In genomic region chr7:100271716-100272537, GRCh38 we compare ENCODE assay signal across 8 cellular contexts. TPM values are rescaled to one million over a fixed set of nuclear protein-coding genes. Genes with fewer than 3 reads are reported as not detected.
A peak's percentile ranks its signal among the peaks of the same experiment; 100 is the strongest.
DNase-seq lines count a peak whose midpoint lies in the region; ATAC-seq and TF ChIP-seq lines count a peak whose summit lies in the region.

No MANE protein-coding gene starts in this region.

- peak; percentile 96 for DNase-seq in ELF-1 (ENCODE audit: low read depth, low spot score)
- peak; percentile 89 for DNase-seq in GOT3 (lab: John Stamatoyannopoulos, UW)
- peak; percentile 83 for DNase-seq in LNCaP clone FGC (ENCODE audit: low read depth)
- DNase-seq in RPMI8226: peak; percentile 98
- peak; percentile 99 for DNase-seq in activated effector memory CD4-positive, alpha-beta T cell treated with anti-CD3 and anti-CD28 coated beads, Interleukin-2, amount 50 U/mL, for 16 hours
- DNase-seq in fibroblast of villous mesenchyme (ENCODE audit: low read depth): peak; percentile 95
- peak; percentile 97 to 98 for DNase-seq in stimulated activated naive CD8-positive, alpha-beta T cell treated with anti-CD3 and anti-CD28 coated beads, Interleukin-15, amount 100 ng/mL, for 72 hours

- ATAC-seq in stimulated activated naive CD8-positive, alpha-beta T cell treated with anti-CD3 and anti-CD28 coated beads, Interleukin-15, amount 100 ng/mL, for 72 hours: peak; percentile 95

- peak overlapping the region; percentile 51 for H2AFZ ChIP-seq in neural cell (ENCODE audit: low read depth, low read length)

- H3K4me3 Mint-ChIP-seq in stimulated activated naive CD8-positive, alpha-beta T cell treated with anti-CD3 and anti-CD28 coated beads, Interleukin-15, amount 100 ng/mL, for 72 hours: peak overlapping the region; percentile 77 to 89

- H3K36me3 ChIP-seq in neural cell (ENCODE audit: insufficient read depth, low read length): no peaks in the 10 kb centered on the region

- H3F3A ChIP-seq in neural cell (ENCODE audit: insufficient read depth, low read length, poor library complexity, severe bottlenecking): no peaks in the 10 kb centered on the region

- no peak for TF ChIP-seq EP300 in neural cell (conservative IDR thresholded peaks at IDR 0.05; ENCODE audit: poor library complexity, severe bottlenecking)

- H3K4me3 ChIP-seq in LNCaP clone FGC (ENCODE audit: low read depth, low read length): peak overlapping the region; percentile 55
- H3K4me3 ChIP-seq in fibroblast of villous mesenchyme (ENCODE audit: low read depth, low read length): peak overlapping the region; percentile 67
- H3K4me3 ChIP-seq in neural cell (ENCODE audit: low read length): peak overlapping the region; percentile 71

- no peaks in the 10 kb centered on the region for H4K20me1 ChIP-seq in neural cell (ENCODE audit: insufficient read depth)

- H3K9me3 ChIP-seq in neural cell (ENCODE audit: low read length): no peaks in the 10 kb centered on the region

- TF ChIP-seq RAD21 in neural cell (conservative IDR thresholded peaks at IDR 0.05): no peak

- peak overlapping the region; percentile 77 for H3K9ac ChIP-seq in neural cell (ENCODE audit: low read length)

- H3K27ac Mint-ChIP-seq in stimulated activated naive CD8-positive, alpha-beta T cell treated with anti-CD3 and anti-CD28 coated beads, Interleukin-15, amount 100 ng/mL, for 72 hours: peak overlapping the region; percentile 61 to 95

- no peaks in the 10 kb centered on the region for H3K27me3 Mint-ChIP-seq in stimulated activated naive CD8-positive, alpha-beta T cell treated with anti-CD3 and anti-CD28 coated beads, Interleukin-15, amount 100 ng/mL, for 72 hours

- peak; percentile 35; the same call in 1 of the 2 replicates for TF ChIP-seq CTCF in LNCaP clone FGC (IDR thresholded peaks at IDR 0.05; ENCODE audit: control insufficient read depth, extremely low read depth, insufficient read depth)
- peak; percentile 30 for TF ChIP-seq CTCF in fibroblast of villous mesenchyme (IDR thresholded peaks at IDR 0.05; ENCODE audit: insufficient read depth, low read depth, low read length)
- peak; percentile 68 for TF ChIP-seq CTCF in neural cell (IDR thresholded peaks at IDR 0.05; ENCODE audit: poor library complexity, severe bottlenecking)

- no peaks in the 10 kb centered on the region for H3K27me3 ChIP-seq in neural cell (ENCODE audit: insufficient read depth, low read depth, low read length)

- H3K79me2 ChIP-seq in neural cell (replicated peaks; ENCODE audit: insufficient read depth, low read length): peaks cover 29% of the 10 kb centered on the region

- no peaks in the 10 kb centered on the region for H3K9me3 Mint-ChIP-seq in stimulated activated naive CD8-positive, alpha-beta T cell treated with anti-CD3 and anti-CD28 coated beads, Interleukin-15, amount 100 ng/mL, for 72 hours

- no peaks in the 10 kb centered on the region for H3K9me2 ChIP-seq in neural cell (ENCODE audit: insufficient read depth, low read length)

- peaks cover 32% of the 10 kb centered on the region for H3K4me1 Mint-ChIP-seq in stimulated activated naive CD8-positive, alpha-beta T cell treated with anti-CD3 and anti-CD28 coated beads, Interleukin-15, amount 100 ng/mL, for 72 hours

- H3K27ac ChIP-seq in neural cell (ENCODE audit: low read length): peak overlapping the region; percentile 75

- H3K4me2 ChIP-seq in neural cell (ENCODE audit: low read length): no peak overlapping the region

TF ChIP-seq in neural cell, 6 proteins besides CTCF, POLR2A, EP300 and RAD21:
- no peak for TF ChIP-seq EZH2 (IDR thresholded peaks at IDR 0.05; ENCODE audit: borderline replicate concordance, insufficient read depth, low read length, poor library complexity, severe bottlenecking)
- peak; percentile 75 for TF ChIP-seq MXI1 (conservative IDR thresholded peaks at IDR 0.05; ENCODE audit: poor library complexity, severe bottlenecking)
- TF ChIP-seq TAF1 (IDR thresholded peaks at IDR 0.05; ENCODE audit: low read depth): peak; percentile 4
- TF ChIP-seq POLR2AphosphoS5 (IDR thresholded peaks at IDR 0.05): peak; percentile 84
- TF ChIP-seq SMC3 (conservative IDR thresholded peaks at IDR 0.05; ENCODE audit: poor library complexity): peak; percentile 55
- no peak for TF ChIP-seq REST (IDR thresholded peaks at IDR 0.05; ENCODE audit: borderline replicate concordance)

RNA-seq across cellular contexts. Expression of gene SPDYE3, which starts 35.6 kb away (rescaled TPM):
- total RNA-seq in fibroblast of villous mesenchyme: under 0.01 TPM in 1 of 2 replicates, not detected in the other
- not detected in 2 replicates for polyA plus RNA-seq in neural cell
- polyA minus RNA-seq in neural cell: not detected in 2 replicates

RNA-seq across cellular contexts. Expression of gene PVRIG, which starts 52.2 kb away (rescaled TPM):
- not detected in 2 replicates for total RNA-seq in fibroblast of villous mesenchyme
- polyA plus RNA-seq in neural cell: 0.16 TPM in 1 of 2 replicates, not detected in the other
- polyA minus RNA-seq in neural cell: not detected in 2 replicates

Comparison
In these comparisons a context has a peak if more than half of its experiments do, and no peak if none do; other contexts are left out.
1. Peak in every context shown above with its lines: DNase-seq, ATAC-seq, H3K4me3 ChIP-seq and H3K27ac ChIP-seq.